ENCODE assay signal across 15 cellular contexts in genomic region chr20:10419550-10420133, GRCh38. TPM values are rescaled to one million over a fixed set of nuclear protein-coding genes. Genes with fewer than 3 reads are reported as not detected.
DNase-seq lines count a peak whose midpoint lies in the region; ATAC-seq, FAIRE-seq and TF ChIP-seq lines count a peak whose summit lies in the region.
"Had no signal": no experiment of that assay in that cellular context is flagged by ENCODE, and none has a peak within 500 bp of the region (broad histone marks: within the 10 kb centered on the region; RNA-seq: fewer than 3 reads in every experiment).

No MANE protein-coding gene starts in this region.

- no peak overlapping the region for H3K9ac ChIP-seq in colonic mucosa (ENCODE audit: low read depth in 2 of 2, low read length in 2 of 2)

- H3K4me1 ChIP-seq in colonic mucosa = no peaks in the 10 kb centered on the region
- H3K4me1 ChIP-seq: SJCRH30 had no signal

- H3K4me3 ChIP-seq in bronchial epithelial cell (ENCODE audit: low read depth, low read length) (peak overlapping the region; percentile 40), colonic mucosa (no peak overlapping the region)
- H3K4me3 ChIP-seq: SJCRH30 had no signal

- DNase-seq in H54 (ENCODE audit: insufficient read length, low spot score) (no peak), NCI-H69 (lab: John Stamatoyannopoulos, UW) (peak; percentile 63), bronchial epithelial cell (ENCODE audit: low read depth) (peak; percentile 93), kidney glomerular epithelial cell (lab: John Stamatoyannopoulos, UW) (peak; percentile 43), colonic mucosa (no peak), SIG-M5 treated with dmso at 0.1 percent for 504 hours (lab: John Stamatoyannopoulos, UW; ENCODE audit: unreplicated experiment) (no peak)
- DNase-seq in stimulated activated CD4-positive, alpha-beta T cell treated with anti-CD3 and anti-CD28 coated beads, Interleukin-2, amount 100 ng/mL, for 48 hours = no peak
- DNase-seq: activated CD4-positive, alpha-beta T cell treated with anti-CD3 and anti-CD28 coated beads, Interleukin-2, amount 50 U/mL, for 4 hours; aorta; NCI-H187 treated with DMSO at 0.1 percent for 48 hours; nephron progenitor cell; SJCRH30 had no signal

- ATAC-seq in HG03095 (IDR thresholded peaks at IDR 0.05; ENCODE audit: unreplicated experiment) = no peak
- ATAC-seq: activated T-helper 17 cell treated with anti-CD3 and anti-CD28 coated beads, Interleukin-2, amount 50 U/mL, for 72 hours had no signal

- no peaks in the 10 kb centered on the region for H3K9me3 ChIP-seq in colonic mucosa
- H3K9me3 ChIP-seq: SJCRH30 had no signal

- TF ChIP-seq POLR2A in H54 (IDR thresholded peaks at IDR 0.05; ENCODE audit: low read depth, low read length) = no peak

- H3K36me3 ChIP-seq in bronchial epithelial cell (ENCODE audit: control insufficient read depth, insufficient read depth, low read length) (peaks cover 1% of the 10 kb centered on the region), colonic mucosa (no peaks in the 10 kb centered on the region)

- H3K27me3 ChIP-seq in bronchial epithelial cell (ENCODE audit: control insufficient read depth, insufficient read depth, low read length) = no peaks in the 10 kb centered on the region
- H3K27me3 ChIP-seq in colonic mucosa = no peaks in the 10 kb centered on the region
- H3K27me3 ChIP-seq: SJCRH30 had no signal

- no peak overlapping the region for H3K27ac ChIP-seq in colonic mucosa
- H3K27ac ChIP-seq: C4-2B, SJCRH30 had no signal

- FAIRE-seq in H54 (lab: Jason Lieb, UNC) = peak; percentile 77
- peak; percentile 13 for FAIRE-seq in bronchial epithelial cell (lab: Jason Lieb, UNC)

- no peak for TF ChIP-seq CTCF in bronchial epithelial cell (IDR thresholded peaks at IDR 0.05; ENCODE audit: insufficient read depth, low read length, severe bottlenecking)
- TF ChIP-seq CTCF in colonic mucosa (IDR thresholded peaks at IDR 0.05) = no peak

- intact Hi-C loops in colonic mucosa (cut with DNase I) = no loop called here

RNA-seq across cellular contexts. Expression of gene MKKS, which starts 14.4 kb away (rescaled TPM):
- total RNA-seq in bronchial epithelial cell (5.3 and 7.6 TPM in 2 replicates), colonic mucosa (10 to 100 TPM; 22.6 to 24.9 TPM)

RNA-seq across cellular contexts. Expression of gene SLX4IP, which starts 15.5 kb away (rescaled TPM):
- total RNA-seq in bronchial epithelial cell = 3.9 and 4.9 TPM in 2 replicates
- 1 to 10 TPM; 5.0 to 8.8 TPM for total RNA-seq in colonic mucosa

Comparison
In these comparisons a context has a peak if more than half of its experiments do, and no peak if none do; other contexts are left out.
1. DNase-seq: peak in NCI-H69 (single experiment), bronchial epithelial cell (single experiment) and kidney glomerular epithelial cell (single experiment); none in H54 (single experiment), stimulated activated CD4-positive, alpha-beta T cell treated with anti-CD3 and anti-CD28 coated beads, Interleukin-2, amount 100 ng/mL, for 48 hours (0 of 2), colonic mucosa (single experiment) and SIG-M5 treated with dmso at 0.1 percent for 504 hours (single experiment).